Comparison of ENCODE assay signal across 22 cellular contexts in the genomic region with DNA sequence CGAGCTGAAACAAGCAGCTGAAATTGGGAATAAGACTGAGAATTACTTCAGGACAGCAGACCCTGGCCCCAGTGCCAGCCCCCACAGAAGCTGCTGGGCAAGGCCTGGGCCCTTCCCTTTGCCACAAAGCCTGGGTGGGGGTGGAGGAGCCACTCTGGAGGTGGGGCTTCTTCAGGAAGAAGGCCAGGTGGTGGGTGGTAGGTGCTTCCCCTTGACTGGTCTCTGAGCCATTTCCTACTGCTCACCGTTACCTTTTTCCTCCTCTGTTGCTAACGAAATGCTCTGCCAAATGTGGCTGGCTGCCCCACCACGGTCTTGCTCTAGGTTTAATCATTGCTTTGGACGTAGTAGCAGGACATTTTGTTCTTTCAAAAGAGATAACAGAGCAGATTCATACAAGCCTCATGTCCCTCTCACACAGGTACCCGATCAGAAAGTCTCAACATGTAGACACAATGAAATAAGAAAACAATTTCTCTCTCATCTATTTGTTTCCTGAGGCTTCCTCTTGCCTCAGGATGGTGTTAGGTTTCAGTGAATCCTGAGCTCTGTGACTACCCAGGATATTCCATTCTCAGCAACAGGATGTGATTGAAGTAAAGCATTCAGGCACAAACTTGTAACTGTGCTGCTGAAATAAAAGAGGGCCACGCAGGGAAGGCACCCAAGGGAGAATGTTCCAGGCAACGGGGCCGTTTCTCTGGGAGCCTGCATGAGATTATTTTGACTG.
DNase-seq lines count a peak whose midpoint lies in the region; ATAC-seq and TF ChIP-seq lines count a peak whose summit lies in the region.
"Had no signal": no experiment of that assay in that cellular context is flagged by ENCODE, and none has a peak within 500 bp of the region (broad histone marks: within the 10 kb centered on the region; RNA-seq: fewer than 3 reads in every experiment).

No MANE protein-coding gene starts in this region.

- DNase-seq in NCI-H748 (lab: John Stamatoyannopoulos, UW; ENCODE audit: unreplicated experiment) = peak; percentile 9
- no peak for DNase-seq in NCI-H748 treated with DMSO at 0.1 percent for 48 hours (lab: John Stamatoyannopoulos, UW)
- peak; percentile 10 for DNase-seq in PC-3
- peak; percentile 62 for DNase-seq in esophagus muscularis mucosa (ENCODE audit: extremely low spot score)
- peak; percentile 45 for DNase-seq in prostate gland (ENCODE audit: low spot score)
- no peak for DNase-seq in DMS53 (lab: John Stamatoyannopoulos, UW)
- DNase-seq: activated naive CD4-positive, alpha-beta T cell treated with anti-CD3 and anti-CD28 coated beads, Interleukin-2, amount 10 ng/mL, durations not matched to agents 7 days and 5 days; AML-193; cerebellar nuclear complex; GDM1; MG63; NCI-H1417; NCI-H2081; NCI-H526 treated with DMSO at 0.1 percent for 48 hours; RPMI8226; upper lobe of right lung; WERI-Rb-1 had no signal

- no peaks in the 10 kb centered on the region for H3K27me3 ChIP-seq in PC-3 (ENCODE audit: low read length)
- H3K27me3 ChIP-seq in esophagus muscularis mucosa = no peaks in the 10 kb centered on the region
- no peaks in the 10 kb centered on the region for H3K27me3 ChIP-seq in prostate gland (replicated peaks; ENCODE audit: insufficient read depth)
- H3K27me3 ChIP-seq: ascending aorta, hepatocyte, MG63, neutrophil, upper lobe of right lung had no signal

- H4K20me1 ChIP-seq in PC-3 (ENCODE audit: low read length) = no peaks in the 10 kb centered on the region

- 69% methylated on average over 9 of the region's 9 CpGs for WGBS in esophagus muscularis mucosa
- 13% methylated on average over 9 of the region's 9 CpGs for WGBS in prostate gland

- H3K4me1 ChIP-seq in PC-3 (ENCODE audit: insufficient read depth, low read length) (peaks cover 6% of the 10 kb centered on the region; the same call in 1 of the 2 replicates), esophagus muscularis mucosa (no peaks in the 10 kb centered on the region), prostate gland (replicated peaks) (peaks cover 3% of the 10 kb centered on the region)
- H3K4me1 ChIP-seq: ascending aorta, upper lobe of right lung had no signal

- ATAC-seq in PC-3 = peak; percentile 84
- ATAC-seq in GM19023 (IDR thresholded peaks at IDR 0.05; ENCODE audit: unreplicated experiment) = no peak
- no peak for ATAC-seq in GM19351 (IDR thresholded peaks at IDR 0.05; ENCODE audit: unreplicated experiment)
- ATAC-seq: upper lobe of right lung had no signal

- TF ChIP-seq POLR2A in esophagus muscularis mucosa (IDR thresholded peaks at IDR 0.05; ENCODE audit: low read depth) (no peak), prostate gland (IDR thresholded peaks at IDR 0.05) (no peak)

- no peaks in the 10 kb centered on the region for H3K9me2 ChIP-seq in PC-3 (replicated peaks; ENCODE audit: low read length)

- TF ChIP-seq CTCF in PC-3 (conservative IDR thresholded peaks at IDR 0.05; ENCODE audit: low read depth, low read length) = no peak
- no peak for TF ChIP-seq CTCF in esophagus muscularis mucosa (IDR thresholded peaks at IDR 0.05)
- no peak for TF ChIP-seq CTCF in prostate gland (IDR thresholded peaks at IDR 0.05)

- H3K4me2 ChIP-seq in PC-3 (ENCODE audit: low read length) = peak overlapping the region; percentile 44; the same call in 1 of the 2 replicates
- H3K4me2 ChIP-seq: hepatocyte had no signal

- H3K27ac ChIP-seq in PC-3 (ENCODE audit: low read length) (no peak overlapping the region), esophagus muscularis mucosa (replicated peaks in 1 of 4) (no peak overlapping the region), prostate gland (peak overlapping the region; percentile 55 to 82)
- H3K27ac ChIP-seq: ascending aorta, hepatocyte, neutrophil, upper lobe of right lung, WERI-Rb-1 had no signal

- POLR2A ChIA-PET in PC-3 (lab: Charles Lee; ENCODE audit: unreplicated experiment) = no interaction called here

- no peaks in the 10 kb centered on the region for H3K79me2 ChIP-seq in PC-3 (ENCODE audit: low read length)
- H3K79me2 ChIP-seq: hepatocyte had no signal

- TF ChIP-seq EP300 in esophagus muscularis mucosa (IDR thresholded peaks at IDR 0.05) = no peak

- CTCF ChIA-PET in PC-3 (lab: Charles Lee) = no interaction called here

- H3F3A ChIP-seq in PC-3 (ENCODE audit: low read length, unreplicated experiment) = no peaks in the 10 kb centered on the region

- H3K9ac ChIP-seq in PC-3 (ENCODE audit: low read length) = no peak overlapping the region

- H3K36me3 ChIP-seq in PC-3 (ENCODE audit: low read depth, low read length) (no peaks in the 10 kb centered on the region), esophagus muscularis mucosa (no peaks in the 10 kb centered on the region), prostate gland (no peaks in the 10 kb centered on the region)
- H3K36me3 ChIP-seq: ascending aorta, MG63, neutrophil, upper lobe of right lung, WERI-Rb-1 had no signal

- BruUV-seq in PC-3 (replicated peaks; lab: Mats Ljungman, UMichigan) = no TSS peak

- H3K9me3 ChIP-seq in PC-3 (ENCODE audit: low read length) (no peaks in the 10 kb centered on the region), esophagus muscularis mucosa (peaks cover 0 to 13% (median 4%) of the 10 kb centered on the region in 4 donors), prostate gland (no peaks in the 10 kb centered on the region)
- H3K9me3 ChIP-seq: MG63, neutrophil, upper lobe of right lung had no signal

- H3K4me3 ChIP-seq in PC-3 (ENCODE audit: low read length) (no peak overlapping the region), esophagus muscularis mucosa (no peak overlapping the region), prostate gland (no peak overlapping the region)
- H3K4me3 ChIP-seq: ascending aorta, hepatocyte, MG63, upper lobe of right lung had no signal

- H2AFZ ChIP-seq in PC-3 (ENCODE audit: low read length) = no peak overlapping the region; the same call in 1 of the 2 replicates
- H2AFZ ChIP-seq: hepatocyte had no signal

- intact Hi-C loops in PC-3 (cut with micrococcal nuclease) (no loop called here), esophagus muscularis mucosa (cut with DNase I) (no loop called here), prostate gland (cut with DNase I) (no loop called here)

Comparison
In these comparisons a context has a peak if more than half of its experiments do, and no peak if none do; other contexts are left out.
1. DNase-seq: peak in NCI-H748 (single experiment), PC-3 (single experiment), esophagus muscularis mucosa (single experiment) and prostate gland (single experiment); none in NCI-H748 treated with DMSO at 0.1 percent for 48 hours (single experiment) and DMS53 (single experiment).
2. H3K27ac ChIP-seq: peak in prostate gland (2 of 2); none in PC-3 (single experiment) and esophagus muscularis mucosa (0 of 4).